ENCODE assay signal across 9 cellular contexts in genomic region chr10:127715782-127716378, GRCh38. TPM values are rescaled to one million over a fixed set of nuclear protein-coding genes. Genes with fewer than 3 reads are reported as not detected.
DNase-seq lines count a peak whose midpoint lies in the region; ATAC-seq and TF ChIP-seq lines count a peak whose summit lies in the region.
"Had no signal": no experiment of that assay in that cellular context is flagged by ENCODE, and none has a peak within 500 bp of the region (broad histone marks: within the 10 kb centered on the region; RNA-seq: fewer than 3 reads in every experiment).

No MANE protein-coding gene starts in this region.

- H3K27ac ChIP-seq in C4-2B (no peak overlapping the region), adrenal gland (no peak overlapping the region), right lobe of liver (no peak overlapping the region)

- WGBS in adrenal gland, 4 donors: 36 to 62% (median 47%) methylated on average over 3 of the region's 3 CpGs
- 56% methylated on average over 3 of the region's 3 CpGs for WGBS in right lobe of liver (ENCODE audit: insufficient coverage, low coverage, low lambda C conversion rate, missing lambda C conversion rate)

- H3K4me3 ChIP-seq in adrenal gland (no peak overlapping the region), right lobe of liver (no peak overlapping the region)

- intact Hi-C loops in adrenal gland (cut with DNase I): loop anchor here (5.0 kb wide), 2 partner anchors 136 to 436 kb away; no protein-coding TSS in a partner anchor
- intact Hi-C loops in right lobe of liver (cut with DNase I): loop anchor here (10.0 kb wide), 1 partner anchor 139 kb away; no protein-coding TSS in a partner anchor

- peak; percentile 33 to 56 (median 44) for ATAC-seq in right lobe of liver
- ATAC-seq in GM18498 (IDR thresholded peaks at IDR 0.05; ENCODE audit: unreplicated experiment): no peak
- no peak for ATAC-seq in HG02884 (IDR thresholded peaks at IDR 0.05; ENCODE audit: unreplicated experiment)

- no peaks in the 10 kb centered on the region for H3K36me3 ChIP-seq in adrenal gland (replicated peaks in 1 of 2)
- H3K36me3 ChIP-seq in right lobe of liver: no peaks in the 10 kb centered on the region

- TF ChIP-seq POLR2A in adrenal gland (IDR thresholded peaks at IDR 0.05) (no peak), right lobe of liver (IDR thresholded peaks at IDR 0.05) (no peak)

- H3K4me1 ChIP-seq in adrenal gland (replicated peaks in 1 of 2) (no peaks in the 10 kb centered on the region), right lobe of liver (no peaks in the 10 kb centered on the region)

- DNase-seq in H4 (ENCODE audit: low spot score) (peak; percentile 29), adrenal gland (no peak), right lobe of liver (no peak), NCI-H2107 (lab: John Stamatoyannopoulos, UW) (no peak), hepatic stellate cell (ENCODE audit: low spot score) (no peak)
- DNase-seq: NCI-H187 had no signal

- TF ChIP-seq CTCF in C4-2B (conservative IDR thresholded peaks at IDR 0.05): peak; percentile 72
- peak; percentile 26 to 68 (median 57) for TF ChIP-seq CTCF in adrenal gland (IDR thresholded peaks at IDR 0.05)
- peak; percentile 42 to 62 (median 52) for TF ChIP-seq CTCF in right lobe of liver (IDR thresholded peaks at IDR 0.05)

- no peaks in the 10 kb centered on the region for H3K9me3 ChIP-seq in adrenal gland (replicated peaks in 1 of 3)
- no peaks in the 10 kb centered on the region for H3K9me3 ChIP-seq in right lobe of liver

- H3K27me3 ChIP-seq in adrenal gland (peaks cover 6% of the 10 kb centered on the region), right lobe of liver (no peaks in the 10 kb centered on the region)

RNA-seq across cellular contexts. Expression of gene FOXI2, which starts 21.1 kb away (rescaled TPM):
- total RNA-seq in H4 (2014; rRNA removed; shearing (Covaris generic)): not detected in 2 replicates
- total RNA-seq in adrenal gland: not detected
- polyA plus RNA-seq in adrenal gland: under 1 TPM in 1 of 3 donors, not detected in 2; 0.03 TPM
- not detected for total RNA-seq in right lobe of liver

Comparison
In these comparisons a context has a peak if more than half of its experiments do, and no peak if none do; other contexts are left out.
1. ATAC-seq: peak in right lobe of liver (4 of 4); none in GM18498 (single experiment) and HG02884 (single experiment).
2. Peak in every context shown above with its lines, with median percentiles within 50 percentile points of each other: CTCF ChIP-seq.